ENCODE assay signal across 1 cellular context in genomic region chr13:21526707-21527454, GRCh38.
A peak's percentile ranks its signal among the peaks of the same experiment; 100 is the strongest.
TF ChIP-seq lines count a peak whose summit lies in the region.

No MANE protein-coding gene starts in this region.

TF ChIP-seq in HepG2, 621 proteins besides CTCF, POLR2A, EP300 and RAD21 (continued from another document and continues in another):
- TF ChIP-seq ARID5B (CRISPR knock-in tag; IDR thresholded peaks at IDR 0.05), result peak; percentile 90
- no peak for TF ChIP-seq ZNF318 (CRISPR knock-in tag; IDR thresholded peaks at IDR 0.05)
- TF ChIP-seq CEBPG (CRISPR knock-in tag; IDR thresholded peaks at IDR 0.05), result 0 out of 2 replicates have a peak, but pooled peaks have one; percentile 3
- no peak for TF ChIP-seq GPBP1L1 (CRISPR knock-in tag; IDR thresholded peaks at IDR 0.05)
- TF ChIP-seq PATZ1 (CRISPR knock-in tag; IDR thresholded peaks at IDR 0.05), result no peak
- no peak for TF ChIP-seq ARNT2 (CRISPR knock-in tag; IDR thresholded peaks at IDR 0.05; ENCODE audit: low read depth)
- TF ChIP-seq KDM3A (CRISPR knock-in tag; IDR thresholded peaks at IDR 0.05; ENCODE audit: low read depth), result no peak
- TF ChIP-seq GRHL1 (CRISPR knock-in tag; conservative IDR thresholded peaks at IDR 0.05), result no peak
- TF ChIP-seq PRMT3 (CRISPR knock-in tag; IDR thresholded peaks at IDR 0.05; ENCODE audit: borderline replicate concordance, low read depth), result no peak
- no peak for TF ChIP-seq NFIC (IDR thresholded peaks at IDR 0.05; ENCODE audit: low read length)
- no peak for TF ChIP-seq MTF1 (CRISPR knock-in tag; IDR thresholded peaks at IDR 0.05)
- no peak for TF ChIP-seq HIVEP1 (CRISPR knock-in tag; IDR thresholded peaks at IDR 0.05)
- TF ChIP-seq NFE2L2 (IDR thresholded peaks at IDR 0.05; ENCODE audit: low read length), result no peak
- 0 out of 2 replicates have a peak, but pooled peaks have one; percentile 21 for TF ChIP-seq HOXA3 (CRISPR knock-in tag; IDR thresholded peaks at IDR 0.05)
- no peak for TF ChIP-seq CHCHD3 (CRISPR knock-in tag; IDR thresholded peaks at IDR 0.05)
- no peak for TF ChIP-seq GMEB2 (CRISPR knock-in tag; IDR thresholded peaks at IDR 0.05; ENCODE audit: low read depth)
- TF ChIP-seq ZBTB14 (CRISPR knock-in tag; IDR thresholded peaks at IDR 0.05), result no peak
- no peak for TF ChIP-seq CHD2 (IDR thresholded peaks at IDR 0.05; ENCODE audit: low read depth, low read length)
- TF ChIP-seq ZSCAN30 (CRISPR knock-in tag; IDR thresholded peaks at IDR 0.05), result no peak
- no peak for TF ChIP-seq KMT2A (CRISPR knock-in tag; IDR thresholded peaks at IDR 0.05)
- TF ChIP-seq POLR2AphosphoS5 (IDR thresholded peaks at IDR 0.05; ENCODE audit: low read depth, low read length), result no peak
- TF ChIP-seq ZFP82 (CRISPR knock-in tag; IDR thresholded peaks at IDR 0.05; ENCODE audit: borderline replicate concordance), result no peak
- TF ChIP-seq NFAT5 (CRISPR knock-in tag; IDR thresholded peaks at IDR 0.05), result no peak
- TF ChIP-seq ZNF30 (CRISPR knock-in tag; IDR thresholded peaks at IDR 0.05), result no peak
